Comparison of ENCODE assay signal across 26 cellular contexts in genomic region chr16:54718376-54718775, GRCh38.
"Had no signal": no experiment of that assay in that cellular context is flagged by ENCODE, and none has a peak within 500 bp of the region (broad histone marks: within the 10 kb centered on the region; RNA-seq: fewer than 3 reads in every experiment).

No MANE protein-coding gene starts in this region.

- DNase-seq: activated CD4-positive, alpha-beta memory T cell treated with anti-CD3 and anti-CD28 coated beads, Interleukin-2, amount 10 ng/mL, durations not matched to agents 7 days and 5 days; activated CD4-positive, alpha-beta T cell treated with anti-CD3 and anti-CD28 coated beads for 1 hour; activated CD4-positive, alpha-beta T cell treated with anti-CD3 and anti-CD28 coated beads for 4 hours; activated CD4-positive, alpha-beta T cell treated with anti-CD3 and anti-CD28 coated beads, Interleukin-2, amount 10 ng/mL, durations not matched to agents 7 days and 5 days; activated CD4-positive, alpha-beta T cell treated with anti-CD3 and anti-CD28 coated beads, Interleukin-2, amount 50 U/mL, for 4 hours; activated CD8-positive, alpha-beta memory T cell treated with anti-CD3 and anti-CD28 coated beads, Interleukin-2, amount 50 U/mL, for 48 hours; activated gamma-delta T cell; activated naive CD4-positive, alpha-beta T cell; activated naive CD4-positive, alpha-beta T cell treated with anti-CD3 and anti-CD28 coated beads, Interleukin-2, amount 10 ng/mL, durations not matched to agents 7 days and 5 days; activated naive CD8-positive, alpha-beta T cell treated with anti-CD3 and anti-CD28 coated beads, Interleukin-2, amount 10 ng/mL, durations not matched to agents 7 days and 5 days; activated T-cell treated with anti-CD3 and anti-CD28 coated beads for 4 hours; activated T-cell treated with anti-CD3 and anti-CD28 coated beads, Interleukin-2, amount 50 U/mL, for 24 hours; activated T-cell treated with anti-CD3 and anti-CD28 coated beads, Interleukin-2, amount 50 U/mL, for 72 hours; central memory CD4-positive, alpha-beta T cell; cerebellar nuclear complex; colonic mucosa; effector CD8-positive, alpha-beta T cell; foreskin fibroblast; head of caudate nucleus; hippocampal formation had no signal

- H3K27ac ChIP-seq: ascending aorta, breast epithelium, cardiac muscle cell, colonic mucosa, epithelial cell of prostate had no signal

- H3K36me3 ChIP-seq: ascending aorta, breast epithelium, cardiac muscle cell, colonic mucosa had no signal

- H3K4me1 ChIP-seq: ascending aorta, breast epithelium, colonic mucosa had no signal

- H3K27me3 ChIP-seq: ascending aorta, breast epithelium, cardiac muscle cell, colonic mucosa had no signal

- H3K4me3 ChIP-seq: ascending aorta, breast epithelium, cardiac muscle cell, colonic mucosa had no signal

- H3K9me3 ChIP-seq: ascending aorta, breast epithelium, colonic mucosa had no signal

- ATAC-seq: activated naive CD4-positive, alpha-beta T cell treated with anti-CD3 and anti-CD28 coated beads, Interleukin-2, amount 50 U/mL, for 72 hours; activated T-cell treated with anti-CD3 and anti-CD28 coated beads, Interleukin-2, amount 50 U/mL, for 72 hours; WTC11 had no signal
